ENCODE assay signal across 18 cellular contexts in genomic region chr18:62457830-62458229, GRCh38.
A peak's percentile ranks its signal among the peaks of the same experiment; 100 is the strongest.
DNase-seq lines count a peak whose midpoint lies in the region; ATAC-seq, FAIRE-seq and TF ChIP-seq lines count a peak whose summit lies in the region.
"Had no signal": no experiment of that assay in that cellular context is flagged by ENCODE, and none has a peak within 500 bp of the region (broad histone marks: within the 10 kb centered on the region; RNA-seq: fewer than 3 reads in every experiment).

No MANE protein-coding gene starts in this region.

- no TSS peak for BruUV-seq in HepG2 (replicated peaks; lab: Mats Ljungman, UMichigan)
- BruUV-seq in K562 (replicated peaks; lab: Mats Ljungman, UMichigan) = no TSS peak

- DNase-seq in HepG2 (ENCODE audit: low spot score) (no peak), right lobe of liver (no peak), K562 (ENCODE audit: extremely low read depth in 1 of 4, low spot score in 3 of 4) (no peak), left colon (no peak), sigmoid colon (no peak), NCI-H2171 treated with DMSO at 0.1 percent for 48 hours (lab: John Stamatoyannopoulos, UW) (no peak)
- no peak for DNase-seq in activated CD4-positive, alpha-beta memory T cell treated with anti-CD3 and anti-CD28 coated beads, Interleukin-2, amount 10 ng/mL, durations not matched to agents 7 days and 5 days
- DNase-seq: DND-41, GDM1, KG1, NCI-H2107, NCI-H226, NCI-H526, RPMI8226, SIG-M5 had no signal

- H3K4me2 ChIP-seq in HepG2 (ENCODE audit: low read depth, low read length) (peak overlapping the region; percentile 4; the same call in 1 of the 2 replicates), K562 (ENCODE audit: insufficient read depth, low read length) (no peak overlapping the region)
- H3K4me2 ChIP-seq: BLaER1 treated with 17β-estradiol and CSF1 and Interleukin-3, amounts not matched to agents 10 nM and 100 nM had no signal

- no peaks in the 10 kb centered on the region for H3K36me3 ChIP-seq in HepG2 (replicated peaks in 1 of 2; ENCODE audit: control insufficient read depth in 1 of 2, insufficient read depth in 2 of 2, low read length in 2 of 2)
- no peaks in the 10 kb centered on the region for H3K36me3 ChIP-seq in right lobe of liver
- H3K36me3 ChIP-seq in K562 (ENCODE audit: control insufficient read depth, insufficient read depth, low read length) = no peaks in the 10 kb centered on the region
- H3K36me3 ChIP-seq in sigmoid colon = no peaks in the 10 kb centered on the region
- H3K36me3 ChIP-seq: BLaER1 treated with 17β-estradiol and CSF1 and Interleukin-3, amounts not matched to agents 10 nM and 100 nM had no signal

- peaks cover 9% of the 10 kb centered on the region for H3K27me3 Mint-ChIP-seq in activated CD4-positive, alpha-beta memory T cell treated with anti-CD3 and anti-CD28 coated beads, Interleukin-2, amount 10 ng/mL, durations not matched to agents 7 days and 5 days

- WGBS in HepG2 (ENCODE audit: low lambda C conversion rate) = 73% methylated on average over 3 of the region's 3 CpGs
- no CpG with 5 or more reads among the region's 3 CpGs for WGBS in right lobe of liver (ENCODE audit: insufficient coverage, low coverage, low lambda C conversion rate, missing lambda C conversion rate)
- WGBS in K562 (ENCODE audit: insufficient coverage, low coverage, missing lambda C conversion rate) = 42% methylated on average over 3 of the region's 3 CpGs
- WGBS in sigmoid colon, 2 donors = 60 to 78% methylated on average over 3 of the region's 3 CpGs

- H3K4me1 ChIP-seq in HepG2 (ENCODE audit: insufficient read depth, low read length) (peaks cover 99% of the 10 kb centered on the region), right lobe of liver (peaks cover 0 to 55% (median 10%) of the 10 kb centered on the region in 4 donors), K562 (replicated peaks in 1 of 2; ENCODE audit: control insufficient read depth in 2 of 2, insufficient read depth in 2 of 2, low read length in 2 of 2) (no peaks in the 10 kb centered on the region; a peak in 1 of 5 replicates), sigmoid colon (no peaks in the 10 kb centered on the region)

- H3K4me3 Mint-ChIP-seq in activated CD4-positive, alpha-beta memory T cell treated with anti-CD3 and anti-CD28 coated beads, Interleukin-2, amount 10 ng/mL, durations not matched to agents 7 days and 5 days = no peak overlapping the region

- H3K4me3 ChIP-seq in HepG2 (replicated peaks in 1 of 3; ENCODE audit: insufficient read depth in 1 of 3, low read depth in 2 of 3, low read length in 3 of 3) = no peak overlapping the region
- H3K4me3 ChIP-seq in right lobe of liver = no peak overlapping the region
- no peak overlapping the region for H3K4me3 ChIP-seq in K562
- H3K4me3 ChIP-seq in sigmoid colon = no peak overlapping the region
- H3K4me3 ChIP-seq: BLaER1 treated with 17β-estradiol and CSF1 and Interleukin-3, amounts not matched to agents 10 nM and 100 nM; GM12878 had no signal

- no peaks in the 10 kb centered on the region for H3K9me1 ChIP-seq in K562 (ENCODE audit: control insufficient read depth, insufficient read depth, low read length)

- H2AFZ ChIP-seq in HepG2 (ENCODE audit: low read length) (no peak overlapping the region), K562 (ENCODE audit: low read depth, low read length) (no peak overlapping the region)

- H3K9me3 Mint-ChIP-seq in activated CD4-positive, alpha-beta memory T cell treated with anti-CD3 and anti-CD28 coated beads, Interleukin-2, amount 10 ng/mL, durations not matched to agents 7 days and 5 days = no peaks in the 10 kb centered on the region

- CTCF ChIA-PET in HepG2 (lab: Yijun Ruan, JAX; ENCODE audit: low intra/inter-chr PET ratio, low total read pairs) = interaction anchor here (1.7 kb wide), 1 partner anchor 32 kb away, joined by 3 read pairs; no protein-coding TSS in a partner anchor
- CTCF ChIA-PET in K562 (lab: Yijun Ruan, JAX; ENCODE audit: low intra/inter-chr PET ratio) = no interaction called here
- CTCF ChIA-PET in activated CD4-positive, alpha-beta memory T cell treated with anti-CD3 and anti-CD28 coated beads, Interleukin-2, amount 10 ng/mL, durations not matched to agents 7 days and 5 days (lab: Charles Lee) = interaction anchor here (0.6 kb wide), 1 partner anchor 64 kb away, joined by 4 read pairs; no protein-coding TSS in a partner anchor

- no peaks in the 10 kb centered on the region for H3K9me3 ChIP-seq in HepG2 (ENCODE audit: low read length)
- H3K9me3 ChIP-seq in right lobe of liver = no peaks in the 10 kb centered on the region
- no peaks in the 10 kb centered on the region for H3K9me3 ChIP-seq in K562 (replicated peaks; ENCODE audit: control insufficient read depth, insufficient read depth, low read depth, low read length)
- H3K9me3 ChIP-seq in sigmoid colon = no peaks in the 10 kb centered on the region
- H3K9me3 ChIP-seq: BLaER1 treated with 17β-estradiol and CSF1 and Interleukin-3, amounts not matched to agents 10 nM and 100 nM had no signal

- in situ Hi-C loops in HepG2 (cut with HindIII; ENCODE audit: extremely low pct_ligation_motif_present, low pct_unique_long_range_greater_than_20kb) = loop anchor here (10.0 kb wide), 1 partner anchor 67 kb away; the partner anchor contains the start of gene ZCCHC2
- in situ Hi-C loops in K562 (cut with MboI) = no loop called here

- POLR2A ChIA-PET in HepG2 (lab: Yijun Ruan, JAX) = interaction anchor here (1.1 to 1.2 kb wide), 2 partner anchors 53 to 69 kb away, joined by 3 read pairs; no protein-coding TSS in a partner anchor
- POLR2A ChIA-PET in K562 (lab: Yijun Ruan, JAX) = interaction anchor here (1.6 kb wide), 1 partner anchor 9 kb away, joined by 4 read pairs; no protein-coding TSS in a partner anchor
- POLR2A ChIA-PET in activated CD4-positive, alpha-beta memory T cell treated with anti-CD3 and anti-CD28 coated beads, Interleukin-2, amount 10 ng/mL, durations not matched to agents 7 days and 5 days (lab: Charles Lee) = no interaction called here

- peak; percentile 29; the same call in 1 of the 2 replicates for TF ChIP-seq CTCF in HepG2 (CRISPR knock-in tag; IDR thresholded peaks at IDR 0.05)
- no peak for TF ChIP-seq CTCF in right lobe of liver (IDR thresholded peaks at IDR 0.05)
- TF ChIP-seq CTCF in K562 (IDR thresholded peaks at IDR 0.05 in 2 of 3, conservative IDR thresholded peaks at IDR 0.05 in 1 of 3; ENCODE audit: insufficient read depth in 2 of 3, low read depth in 1 of 3, low read length in 3 of 3) = peak; percentile 29 to 36 (median 32); a peak in 3 of 6 replicates
- TF ChIP-seq CTCF in sigmoid colon (IDR thresholded peaks at IDR 0.05) = no peak

- TF ChIP-seq EP300 in HepG2 (IDR thresholded peaks at IDR 0.05; ENCODE audit: low read depth in 2 of 2, low read length in 2 of 2) (no peak), HepG2 (CRISPR knock-in tag; IDR thresholded peaks at IDR 0.05; ENCODE audit: borderline replicate concordance) (no peak), K562 (IDR thresholded peaks at IDR 0.05; ENCODE audit: low read length) (no peak), sigmoid colon (IDR thresholded peaks at IDR 0.05) (no peak)

- FAIRE-seq in HepG2 (lab: Jason Lieb, UNC) = no peak
- FAIRE-seq in K562 (lab: Jason Lieb, UNC) = peak; percentile 26
- FAIRE-seq: A204.1, GM12878 had no signal

- ATAC-seq in HepG2 (peak; percentile 36), right lobe of liver (no peak), K562 (peak; percentile 74), left colon (peak; percentile 35)
- ATAC-seq: GM12878 had no signal

- TF ChIP-seq RAD21 in HepG2 (CRISPR knock-in tag; IDR thresholded peaks at IDR 0.05) (0 out of 2 replicates have a peak, but pooled peaks have one; percentile 13), K562 (CRISPR knock-in tag; conservative IDR thresholded peaks at IDR 0.05 in 1 of 2, IDR thresholded peaks at IDR 0.05 in 1 of 2) (no peak)

- H3K79me2 ChIP-seq in HepG2 (ENCODE audit: insufficient read depth, low read length) (peaks cover 6% of the 10 kb centered on the region), K562 (ENCODE audit: control insufficient read depth, insufficient read depth, low read length) (no peaks in the 10 kb centered on the region)

- H3K27ac ChIP-seq in HepG2 (ENCODE audit: extremely low read length, insufficient read depth, low read length) (peak overlapping the region; percentile 44), right lobe of liver (no peak overlapping the region), K562 (ENCODE audit: extremely low read depth, low read depth, low read length) (no peak overlapping the region), sigmoid colon (no peak overlapping the region)
- H3K27ac ChIP-seq: BLaER1 treated with 17β-estradiol and CSF1 and Interleukin-3, amounts not matched to agents 10 nM and 100 nM had no signal

- H3K27me3 ChIP-seq in HepG2 (ENCODE audit: control insufficient read depth in 1 of 2, insufficient read depth in 2 of 2, low read length in 2 of 2) = no peaks in the 10 kb centered on the region
- H3K27me3 ChIP-seq in right lobe of liver = no peaks in the 10 kb centered on the region
- H3K27me3 ChIP-seq in K562 (ENCODE audit: control insufficient read depth in 2 of 2, insufficient read depth in 2 of 2, low read length in 2 of 2) = no peaks in the 10 kb centered on the region
- H3K27me3 ChIP-seq in sigmoid colon = no peaks in the 10 kb centered on the region
- H3K27me3 ChIP-seq: BLaER1 treated with 17β-estradiol and CSF1 and Interleukin-3, amounts not matched to agents 10 nM and 100 nM had no signal

- no peak overlapping the region for H3K27ac Mint-ChIP-seq in activated CD4-positive, alpha-beta memory T cell treated with anti-CD3 and anti-CD28 coated beads, Interleukin-2, amount 10 ng/mL, durations not matched to agents 7 days and 5 days

- peaks cover 10% of the 10 kb centered on the region for H3K4me1 Mint-ChIP-seq in activated CD4-positive, alpha-beta memory T cell treated with anti-CD3 and anti-CD28 coated beads, Interleukin-2, amount 10 ng/mL, durations not matched to agents 7 days and 5 days

- intact Hi-C loops in HepG2 (cut with micrococcal nuclease; ENCODE audit: unreplicated experiment) = no loop called here
- intact Hi-C loops in right lobe of liver (cut with DNase I) = loop anchor here in 1 of 2 donors (10.0 kb wide), 1 partner anchor 47 kb away; no protein-coding TSS in a partner anchor
- intact Hi-C loops in K562 (cut with micrococcal nuclease) = no loop called here
- intact Hi-C loops in left colon (cut with DNase I, micrococcal nuclease) = no loop called here
- intact Hi-C loops in sigmoid colon (cut with DNase I) = no loop called here

- no peaks in the 10 kb centered on the region for H3K36me3 Mint-ChIP-seq in activated CD4-positive, alpha-beta memory T cell treated with anti-CD3 and anti-CD28 coated beads, Interleukin-2, amount 10 ng/mL, durations not matched to agents 7 days and 5 days (ENCODE audit: low read depth)

- TF ChIP-seq POLR2A in HepG2 (IDR thresholded peaks at IDR 0.05; ENCODE audit: insufficient read depth in 1 of 2, low read depth in 2 of 2, low read length in 2 of 2) (no peak), right lobe of liver (IDR thresholded peaks at IDR 0.05) (no peak), K562 (conservative IDR thresholded peaks at IDR 0.05) (no peak), sigmoid colon (IDR thresholded peaks at IDR 0.05) (no peak)

- H3K9ac ChIP-seq in HepG2 (ENCODE audit: insufficient read depth, low read depth, low read length) = no peak overlapping the region
- no peak overlapping the region for H3K9ac ChIP-seq in K562 (ENCODE audit: insufficient read depth in 1 of 2, low read depth in 2 of 2, low read length in 2 of 2)
- H3K9ac ChIP-seq: BLaER1 treated with 17β-estradiol and CSF1 and Interleukin-3, amounts not matched to agents 10 nM and 100 nM had no signal

- H4K20me1 ChIP-seq in HepG2 (ENCODE audit: insufficient read depth, low read length) (no peaks in the 10 kb centered on the region), K562 (replicated peaks; ENCODE audit: control insufficient read depth, insufficient read depth, low read length) (no peaks in the 10 kb centered on the region)
- H4K20me1 ChIP-seq: BLaER1 treated with 17β-estradiol and CSF1 and Interleukin-3, amounts not matched to agents 10 nM and 100 nM had no signal

Comparison
In these comparisons a context has a peak if more than half of its experiments do, and no peak if none do; other contexts are left out.
1. ATAC-seq: peak in HepG2 (single experiment), K562 (single experiment) and left colon (single experiment); none in right lobe of liver (0 of 4).
2. CTCF ChIP-seq: peak in HepG2 (single experiment) and K562 (3 of 3); none in right lobe of liver (0 of 4) and sigmoid colon (0 of 4).
3. Of the 241 proteins assayed by ChIP-seq in both HepG2 and K562: peak only in HepG2: FOXA3, RAD21, SMC3 and STAG1; only in K562: none; in both: CTCF; in neither: 236.